10 cellular contexts compared by ENCODE assay signal in the genomic region with DNA sequence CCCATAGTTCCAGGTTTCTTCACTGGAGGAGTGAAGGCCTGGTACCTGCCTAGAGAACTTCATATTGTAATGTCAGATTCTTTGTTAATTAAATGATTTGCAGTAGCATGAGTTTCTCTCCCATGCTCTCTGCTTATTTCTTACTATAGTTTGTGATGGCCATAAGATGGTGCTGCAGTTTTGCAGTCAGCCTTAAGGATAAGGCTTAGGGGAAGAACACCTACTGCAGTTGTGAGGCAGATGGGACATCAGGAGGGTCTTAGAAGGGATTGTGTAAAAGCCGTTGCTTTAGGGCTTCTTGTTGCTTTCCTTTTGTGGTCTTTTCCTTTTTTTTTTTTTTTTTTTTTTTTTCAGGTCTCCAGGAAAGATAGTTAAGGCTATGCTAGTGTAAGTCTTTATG.
DNase-seq lines count a peak whose midpoint lies in the region; ATAC-seq and TF ChIP-seq lines count a peak whose summit lies in the region.
"Had no signal": no experiment of that assay in that cellular context is flagged by ENCODE, and none has a peak within 500 bp of the region (broad histone marks: within the 10 kb centered on the region; RNA-seq: fewer than 3 reads in every experiment).

No MANE protein-coding gene starts in this region.

- no peak overlapping the region for H3K4me3 ChIP-seq in DND-41 (ENCODE audit: low read depth in 1 of 2, low read length in 2 of 2)
- H3K4me3 ChIP-seq in heart left ventricle, result no peak overlapping the region

- POLR2A ChIA-PET in T-cell (lab: Charles Lee), result interaction anchor here in 1 of 2 donors (0.5 kb wide), 1 partner anchor 24 kb away, joined by 8 read pairs; no protein-coding TSS in a partner anchor

- H3K27me3 Mint-ChIP-seq in T-cell, result no peaks in the 10 kb centered on the region
- H3K27me3 Mint-ChIP-seq in glutamatergic neuron (ENCODE audit: unreplicated experiment), result peaks cover 7% of the 10 kb centered on the region

- WGBS in heart left ventricle, 4 donors, result 24 to 43% (median 38%) methylated on average over 1 of the region's 1 CpG

- H3K4me1 ChIP-seq in DND-41 (ENCODE audit: insufficient read depth, low read length), result peaks cover 9% of the 10 kb centered on the region; the same call in 1 of the 2 replicates
- peaks cover 7 to 60% (median 46%) of the 10 kb centered on the region in 12 donors for H3K4me1 ChIP-seq in heart left ventricle

- TF ChIP-seq POLR2A in heart left ventricle (IDR thresholded peaks at IDR 0.05), result no peak

- DNase-seq in DND-41, result no peak
- DNase-seq in HT1080 (ENCODE audit: low read depth), result peak; percentile 24
- no peak for DNase-seq in T-cell
- peak; percentile 27 for DNase-seq in iPS-NIHi7 (ENCODE audit: extremely low spot score)
- no peak for DNase-seq in SW480 (ENCODE audit: low spot score)
- DNase-seq in glutamatergic neuron, result no peak
- no peak for DNase-seq in heart left ventricle
- DNase-seq: kidney, NCI-H146 had no signal

- H3K27me3 ChIP-seq in DND-41 (ENCODE audit: insufficient read depth, low read length, poor library complexity) (no peaks in the 10 kb centered on the region), heart left ventricle (no peaks in the 10 kb centered on the region)

- H3K9me3 ChIP-seq in DND-41 (ENCODE audit: insufficient read depth, low read length, severe bottlenecking) (no peaks in the 10 kb centered on the region), heart left ventricle (no peaks in the 10 kb centered on the region)

- H3K9ac ChIP-seq in DND-41 (ENCODE audit: low read depth, low read length), result no peak overlapping the region

- TF ChIP-seq CTCF in DND-41 (IDR thresholded peaks at IDR 0.05; ENCODE audit: borderline replicate concordance, extremely low read depth, low read length, poor library complexity, severe bottlenecking), result peak; percentile 21
- TF ChIP-seq CTCF in glutamatergic neuron (IDR thresholded peaks at IDR 0.05; ENCODE audit: partially characterized antibody, unreplicated experiment), result no peak
- TF ChIP-seq CTCF in heart left ventricle (IDR thresholded peaks at IDR 0.05), result no peak

- intact Hi-C loops in heart left ventricle (cut with DNase I), result no loop called here

- peaks cover 27% of the 10 kb centered on the region for H3K36me3 Mint-ChIP-seq in T-cell
- no peaks in the 10 kb centered on the region for H3K36me3 Mint-ChIP-seq in glutamatergic neuron (ENCODE audit: unreplicated experiment)

- peak; percentile 56; the same call in 2 of the 3 replicates for ATAC-seq in DND-41 (ENCODE audit: insufficient read depth, low read depth)
- peak in 3 of 4 experiments; percentile 33 to 46 (median 45) for ATAC-seq in T-cell (replicated peaks in 1 of 4)
- ATAC-seq in GM21737 (IDR thresholded peaks at IDR 0.05; ENCODE audit: unreplicated experiment), result no peak
- no peak for ATAC-seq in heart left ventricle

- peaks cover 5% of the 10 kb centered on the region for H4K20me1 ChIP-seq in DND-41 (ENCODE audit: insufficient read depth, low read length)

- H3K4me3 Mint-ChIP-seq in T-cell (peak overlapping the region in 1 of 3 donors; percentile 24), glutamatergic neuron (ENCODE audit: unreplicated experiment) (no peak overlapping the region)

- peaks cover 9% of the 10 kb centered on the region for H3K79me2 ChIP-seq in DND-41 (ENCODE audit: insufficient read depth, low read length)

- H3K9me3 Mint-ChIP-seq in T-cell, result no peaks in the 10 kb centered on the region
- peaks cover 18% of the 10 kb centered on the region for H3K9me3 Mint-ChIP-seq in glutamatergic neuron (ENCODE audit: unreplicated experiment)

- no peak overlapping the region for H3K27ac ChIP-seq in DND-41 (ENCODE audit: low read length)
- H3K27ac ChIP-seq in heart left ventricle, result peak overlapping the region in 1 of 12 donors; percentile 84

- H3K4me1 Mint-ChIP-seq in T-cell, result peaks cover 81 to 89% (median 83%) of the 10 kb centered on the region in 3 donors
- H3K4me1 Mint-ChIP-seq in glutamatergic neuron (ENCODE audit: low read depth, unreplicated experiment), result peaks cover 56% of the 10 kb centered on the region

- peak overlapping the region in 1 of 2 donors; percentile 19 for H3K27ac Mint-ChIP-seq in T-cell
- no peak overlapping the region for H3K27ac Mint-ChIP-seq in glutamatergic neuron (ENCODE audit: unreplicated experiment)

- H2AFZ ChIP-seq in DND-41 (ENCODE audit: low read depth, low read length), result no peak overlapping the region

- CTCF ChIA-PET in T-cell (lab: Charles Lee), result interaction anchor here (0.7 to 14.4 kb wide), 5 partner anchors 12 to 168 kb away, joined by 3 to 364 read pairs (median 3); no protein-coding TSS in a partner anchor

- H3K4me2 ChIP-seq in DND-41 (ENCODE audit: insufficient read depth, low read length), result no peak overlapping the region

- H3K36me3 ChIP-seq in DND-41 (ENCODE audit: insufficient read depth, low read length) (peaks cover 17% of the 10 kb centered on the region; the same call in 1 of the 2 replicates), heart left ventricle (peaks cover 0 to 14% (median 0%) of the 10 kb centered on the region in 9 donors)

Comparison
In these comparisons a context has a peak if more than half of its experiments do, and no peak if none do; other contexts are left out.
1. ATAC-seq: peak in DND-41 (single experiment) and T-cell (3 of 4); none in GM21737 (single experiment) and heart left ventricle (0 of 4).
2. DNase-seq: peak in HT1080 (single experiment) and iPS-NIHi7 (single experiment); none in DND-41 (single experiment), T-cell (0 of 34), SW480 (single experiment), glutamatergic neuron (single experiment) and heart left ventricle (0 of 5).